Comparison of ENCODE assay signal across 8 cellular contexts in the genomic region with DNA sequence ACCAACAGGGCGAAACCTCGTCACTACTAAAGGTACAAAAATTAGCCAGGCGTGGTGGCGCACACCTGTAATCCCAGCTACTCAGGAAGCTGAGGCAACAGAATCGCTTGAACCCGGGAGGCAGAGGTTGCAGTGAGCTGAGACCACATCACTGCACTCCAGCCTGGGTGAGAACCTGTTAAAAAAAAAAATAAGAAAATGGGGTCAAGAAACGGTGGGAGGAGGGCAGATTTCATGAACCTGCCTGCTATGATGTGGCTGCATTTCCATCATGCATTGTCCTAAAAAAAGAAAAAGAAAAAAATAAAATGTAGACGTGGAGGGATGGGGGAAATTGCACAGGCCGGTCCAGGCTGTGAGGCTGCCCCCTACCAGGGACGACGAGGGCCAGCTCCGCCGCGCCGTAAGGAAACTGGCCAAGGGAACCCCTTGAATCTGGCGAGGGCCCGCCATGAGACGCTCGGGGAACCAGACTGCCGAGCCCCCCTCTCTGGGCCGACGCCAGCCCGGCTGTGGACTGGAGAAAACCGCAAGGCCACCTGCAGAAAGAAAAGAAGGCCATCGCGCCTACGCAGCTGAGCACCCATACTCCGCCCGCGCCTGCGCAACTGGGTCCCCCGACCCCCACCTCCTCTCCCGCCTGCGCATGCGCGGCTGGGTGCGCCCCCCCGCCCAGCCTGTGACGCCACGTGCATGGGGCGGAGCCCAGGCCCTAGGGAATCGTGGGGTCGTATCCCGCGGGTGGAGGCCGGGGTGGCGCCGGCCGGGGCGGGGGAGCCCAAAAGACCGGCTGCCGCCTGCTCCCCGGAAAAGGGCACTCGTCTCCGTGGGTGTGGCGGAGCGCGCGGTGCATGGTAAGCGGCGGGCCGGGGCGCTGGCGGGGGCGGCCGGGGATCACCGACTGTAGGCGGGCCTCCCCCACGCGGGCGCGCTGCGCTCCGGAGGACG. TPM values are rescaled to one million over a fixed set of nuclear protein-coding genes. Genes with fewer than 3 reads are reported as not detected.
DNase-seq lines count a peak whose midpoint lies in the region; ATAC-seq and FAIRE-seq lines count a peak whose summit lies in the region.

Gene ENTPD6, plus strand, starts transcription at position 699 of the 948 bp plus-strand sequence. CDS start 10,825 bp downstream, outside the sequence.

- H3K4me1 Mint-ChIP-seq in T-helper 1 cell treated with Interleukin-12 subunit alpha and Interleukin-12 subunit beta and Interleukin-4 antibody, amounts not matched to agents 30 μg/mL and 1 μg/mL, for 36 hours (ENCODE audit: low read depth) = peaks cover 21% of the 10 kb centered on the region

- no peaks in the 10 kb centered on the region for H3K9me3 Mint-ChIP-seq in T-helper 1 cell treated with Interleukin-12 subunit alpha and Interleukin-12 subunit beta and Interleukin-4 antibody, amounts not matched to agents 30 μg/mL and 1 μg/mL, for 36 hours

- peaks cover 2% of the 10 kb centered on the region for H3K36me3 Mint-ChIP-seq in T-helper 1 cell treated with Interleukin-12 subunit alpha and Interleukin-12 subunit beta and Interleukin-4 antibody, amounts not matched to agents 30 μg/mL and 1 μg/mL, for 36 hours (ENCODE audit: low read depth)

- H3K27me3 Mint-ChIP-seq in T-helper 1 cell treated with Interleukin-12 subunit alpha and Interleukin-12 subunit beta and Interleukin-4 antibody, amounts not matched to agents 30 μg/mL and 1 μg/mL, for 36 hours (ENCODE audit: low read depth) = peaks cover 3% of the 10 kb centered on the region

- peak within 1 kb of the TSS; percentile 91 for H3K4me3 Mint-ChIP-seq in T-helper 1 cell treated with Interleukin-12 subunit alpha and Interleukin-12 subunit beta and Interleukin-4 antibody, amounts not matched to agents 30 μg/mL and 1 μg/mL, for 36 hours

- intact Hi-C loops in left ventricle myocardium superior (cut with micrococcal nuclease) = loop anchor here (10.0 kb wide), 2 partner anchors 60 to 200 kb away; partner anchors contain the start of gene APMAP

- peak; percentile 77 for ATAC-seq in GM18498 (IDR thresholded peaks at IDR 0.05; ENCODE audit: unreplicated experiment)
- peak; percentile 68 for ATAC-seq in HG02870 (IDR thresholded peaks at IDR 0.05; ENCODE audit: unreplicated experiment)
- peak; percentile 87 for ATAC-seq in left ventricle myocardium superior

- DNase-seq in NCI-H1436 treated with DMSO at 0.1 percent for 48 hours (lab: John Stamatoyannopoulos, UW) (peak; percentile 59), amygdala (lab: John Stamatoyannopoulos, UW) (peak; percentile 53 to 96 (median 88)), left ventricle myocardium superior (peak; percentile 97), pulmonary artery endothelial cell (ENCODE audit: low read depth, low spot score) (peak; percentile 36), urothelium cell line (ENCODE audit: low spot score) (peak; percentile 98)

- FAIRE-seq in urothelium cell line (lab: Jason Lieb, UNC) = no peak

- H3K27ac Mint-ChIP-seq in T-helper 1 cell treated with Interleukin-12 subunit alpha and Interleukin-12 subunit beta and Interleukin-4 antibody, amounts not matched to agents 30 μg/mL and 1 μg/mL, for 36 hours = peak within 1 kb of the TSS; percentile 76

RNA-seq across cellular contexts. Expression of gene ENTPD6, which starts in this region (rescaled TPM):
- 130 TPM for total RNA-seq in left ventricle myocardium superior
- 56.3 and 68.0 TPM in 2 replicates for total RNA-seq in pulmonary artery endothelial cell

Comparison
In these comparisons a context has a peak if more than half of its experiments do, and no peak if none do; other contexts are left out.
1. Peak in every context shown above with its lines: DNase-seq and ATAC-seq.
2. DNase-seq: peak in every context shown above with its lines; median percentile 98 in urothelium cell line; 97 in left ventricle myocardium superior; 88 in amygdala; 59 in NCI-H1436 treated with DMSO at 0.1 percent for 48 hours; 36 in pulmonary artery endothelial cell.